Comparison of ENCODE assay signal across 9 cellular contexts in genomic region chr12:2959508-2960431, GRCh38. TPM values are rescaled to one million over a fixed set of nuclear protein-coding genes. Genes with fewer than 3 reads are reported as not detected.
DNase-seq lines count a peak whose midpoint lies in the region; ATAC-seq and TF ChIP-seq lines count a peak whose summit lies in the region.
"Had no signal": no experiment of that assay in that cellular context is flagged by ENCODE, and none has a peak within 500 bp of the region (broad histone marks: within the 10 kb centered on the region; RNA-seq: fewer than 3 reads in every experiment).

No MANE protein-coding gene starts in this region.

- peak overlapping the region; percentile 61 for H3K4me3 Mint-ChIP-seq in activated naive CD8-positive, alpha-beta T cell treated with anti-CD3 and anti-CD28 coated beads for 36 hours

- WGBS in heart left ventricle, 4 donors = 2 to 4% (median 3%) methylated on average over 54 to 106 of the region's 106 CpGs
- 2 to 3% (median 2%) methylated on average over 72 to 106 of the region's 106 CpGs for WGBS in psoas muscle, 3 donors

- peak in 1 of 2 donors; percentile 43 for TF ChIP-seq POLR2A in heart left ventricle (IDR thresholded peaks at IDR 0.05)

- no peaks in the 10 kb centered on the region for H3K9me3 Mint-ChIP-seq in activated naive CD8-positive, alpha-beta T cell treated with anti-CD3 and anti-CD28 coated beads for 36 hours

- H3K27me3 Mint-ChIP-seq in activated naive CD8-positive, alpha-beta T cell treated with anti-CD3 and anti-CD28 coated beads for 36 hours = peaks cover 76% of the 10 kb centered on the region

- peaks cover 10% of the 10 kb centered on the region for H3K4me1 Mint-ChIP-seq in activated naive CD8-positive, alpha-beta T cell treated with anti-CD3 and anti-CD28 coated beads for 36 hours

- H3K36me3 ChIP-seq in heart left ventricle (no peaks in the 10 kb centered on the region), psoas muscle (ENCODE audit: insufficient read depth in 1 of 2, low read depth in 1 of 2) (peaks cover 0 to 6% of the 10 kb centered on the region in 2 donors)
- H3K36me3 ChIP-seq: neutrophil had no signal

- H3K27ac ChIP-seq in heart left ventricle (peak overlapping the region; percentile 79 to 94 (median 85)), psoas muscle (peak overlapping the region; percentile 85)
- H3K27ac ChIP-seq: neutrophil had no signal

- TF ChIP-seq CTCF in heart left ventricle (IDR thresholded peaks at IDR 0.05) = peak in 2 of 12 donors; percentile 6 to 10
- peak; percentile 9 for TF ChIP-seq CTCF in psoas muscle (IDR thresholded peaks at IDR 0.05)

- ATAC-seq in heart left ventricle = peak in 3 of 4 donors; percentile 29 to 74 (median 68)
- peak; percentile 61 to 70 (median 68) for ATAC-seq in psoas muscle
- no peak for ATAC-seq in HG03571 (IDR thresholded peaks at IDR 0.05; ENCODE audit: unreplicated experiment)
- ATAC-seq in HG03108 (IDR thresholded peaks at IDR 0.05; ENCODE audit: unreplicated experiment) = no peak

- peak; percentile 68 for DNase-seq in activated CD8-positive, alpha-beta memory T cell treated with anti-CD3 and anti-CD28 coated beads for 24 hours
- no peak for DNase-seq in activated CD8-positive, alpha-beta memory T cell treated with anti-CD3 and anti-CD28 coated beads, Interleukin-2, amount 50 U/mL, for 4 hours
- DNase-seq in NCI-H1930 (lab: John Stamatoyannopoulos, UW) = peak; percentile 15 to 64
- DNase-seq in activated naive CD8-positive, alpha-beta T cell treated with anti-CD3 and anti-CD28 coated beads for 36 hours = peak; percentile 23
- DNase-seq in heart left ventricle = peak; percentile 44 to 86 (median 70)
- DNase-seq in psoas muscle = peak; percentile 76 to 80

- H3K27ac Mint-ChIP-seq in activated naive CD8-positive, alpha-beta T cell treated with anti-CD3 and anti-CD28 coated beads for 36 hours = no peak overlapping the region

- H3K4me3 ChIP-seq in heart left ventricle (peak overlapping the region; percentile 39 to 86 (median 66)), psoas muscle (peak overlapping the region; percentile 76)

- H3K9me3 ChIP-seq in heart left ventricle = no peaks in the 10 kb centered on the region
- H3K9me3 ChIP-seq in psoas muscle = no peaks in the 10 kb centered on the region
- H3K9me3 ChIP-seq: neutrophil had no signal

- peaks cover 0 to 51% (median 21%) of the 10 kb centered on the region in 12 donors for H3K4me1 ChIP-seq in heart left ventricle
- peaks cover 24% of the 10 kb centered on the region for H3K4me1 ChIP-seq in psoas muscle

- H3K27me3 ChIP-seq in heart left ventricle (peaks cover 0 to 25% (median 0%) of the 10 kb centered on the region in 9 donors), psoas muscle (ENCODE audit: insufficient read depth in 3 of 3, low read length in 2 of 3) (no peaks in the 10 kb centered on the region)

- intact Hi-C loops in heart left ventricle (cut with DNase I) = loop anchor here in 8 of 10 donors (5.0 to 10.0 kb wide), 3 partner anchors 72 to 75 kb away; no protein-coding TSS in a partner anchor
- intact Hi-C loops in psoas muscle (cut with DNase I) = loop anchor here (2.0 to 5.0 kb wide), 2 partner anchors 38 to 73 kb away; no protein-coding TSS in a partner anchor

- H3K36me3 Mint-ChIP-seq in activated naive CD8-positive, alpha-beta T cell treated with anti-CD3 and anti-CD28 coated beads for 36 hours = no peaks in the 10 kb centered on the region

RNA-seq across cellular contexts. Expression of gene TEAD4, which starts 0.6 kb away (rescaled TPM):
- 1 to 10 TPM; 3.4 to 3.7 TPM for total RNA-seq in activated naive CD8-positive, alpha-beta T cell treated with anti-CD3 and anti-CD28 coated beads for 36 hours
- total RNA-seq in heart left ventricle = 10 to 100 TPM in 7 of 9 donors, 1 to 10 TPM in 2; 5.7 to 49.8 (median 16.1) TPM
- polyA plus RNA-seq in heart left ventricle = 10 to 100 TPM in 1 of 2 donors, 1 to 10 TPM in 1; 7.3 to 59.2 TPM
- 100 to 1,000 TPM in 3 of 4 donors, 10 to 100 TPM in 1; 96.2 to 236 (median 171) TPM for total RNA-seq in psoas muscle
- polyA plus RNA-seq in psoas muscle = 10 to 100 TPM; 71.2 to 88.7 (median 81.4) TPM

Comparison
In these comparisons a context has a peak if more than half of its experiments do, and no peak if none do; other contexts are left out.
1. ATAC-seq: peak in heart left ventricle (3 of 4) and psoas muscle (4 of 4); none in HG03571 (single experiment) and HG03108 (single experiment).